ENCODE assay signal across 27 cellular contexts in the genomic region with DNA sequence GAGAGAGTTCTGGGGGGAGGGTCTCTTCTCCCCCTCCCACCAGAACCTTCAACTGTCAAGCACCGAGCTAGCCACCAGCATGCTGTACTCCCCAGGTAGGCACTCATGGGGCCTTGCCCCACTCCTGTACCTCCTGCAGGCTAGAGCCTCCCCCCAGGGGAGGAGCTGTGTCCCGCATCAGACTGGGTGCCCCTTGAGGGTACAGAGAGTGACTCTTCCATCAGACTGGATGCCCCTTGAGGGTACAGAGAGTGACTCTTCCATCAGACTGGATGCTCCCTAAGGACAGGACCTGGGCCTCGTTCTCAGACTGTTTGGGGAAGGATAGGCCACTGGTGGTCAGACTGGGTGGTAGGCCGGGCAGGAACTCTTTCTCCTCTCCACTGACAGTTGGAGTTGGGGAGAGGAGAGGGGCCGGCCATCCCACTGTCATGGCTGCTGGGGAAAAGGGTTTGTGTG. TPM values are rescaled to one million over a fixed set of nuclear protein-coding genes. Genes with fewer than 3 reads are reported as not detected.
"Had no signal": no experiment of that assay in that cellular context is flagged by ENCODE, and none has a peak within 500 bp of the region (broad histone marks: within the 10 kb centered on the region; RNA-seq: fewer than 3 reads in every experiment).

A gene (plus strand): TSS at position 51 of the 459 bp plus-strand sequence. CDS start 29 bp downstream, at position 80.

- H3K9me3 ChIP-seq: gastrocnemius medialis, ovary, psoas muscle, spleen, stomach, tibial nerve, upper lobe of left lung had no signal

- H3K27ac Mint-ChIP-seq: memory B cell; natural killer cell treated with Interleukin-12 subunit alpha and Interleukin-12 subunit beta and Interleukin-15 and Interleukin-18, amount 100 ng/mL, for 72 hours; stimulated activated memory B cell treated with anti-CD40 and anti-IgM and Interleukin-4, amounts not matched to agents 10 μg/mL and 1 μg/mL and 100 μg/mL, for 72 hours had no signal

- H3K4me3 ChIP-seq: dorsolateral prefrontal cortex, gastrocnemius medialis, lung, ovary, psoas muscle, skin epidermis, spleen, stomach, tibial nerve, upper lobe of left lung had no signal

- H3K36me3 ChIP-seq: gastrocnemius medialis, ovary had no signal

- H3K4me1 Mint-ChIP-seq: memory B cell, naive B cell had no signal

- H3K9me3 Mint-ChIP-seq: endodermal cell; memory B cell; naive B cell; natural killer cell treated with Interleukin-12 subunit alpha and Interleukin-12 subunit beta and Interleukin-15 and Interleukin-18, amount 100 ng/mL, for 72 hours; neural crest cell; stimulated activated memory B cell treated with anti-CD40 and anti-IgM and Interleukin-4, amounts not matched to agents 10 μg/mL and 1 μg/mL and 100 μg/mL, for 72 hours had no signal

- H3K27me3 ChIP-seq: dorsolateral prefrontal cortex, gastrocnemius medialis, ovary, upper lobe of left lung had no signal

- H3K36me3 Mint-ChIP-seq: memory B cell; naive B cell; natural killer cell treated with Interleukin-12 subunit alpha and Interleukin-12 subunit beta and Interleukin-15 and Interleukin-18, amount 100 ng/mL, for 72 hours; stimulated activated memory B cell treated with anti-CD40 and anti-IgM and Interleukin-4, amounts not matched to agents 10 μg/mL and 1 μg/mL and 100 μg/mL, for 72 hours had no signal

- H3K4me3 Mint-ChIP-seq: endodermal cell; memory B cell; naive B cell; natural killer cell treated with Interleukin-12 subunit alpha and Interleukin-12 subunit beta and Interleukin-15 and Interleukin-18, amount 100 ng/mL, for 72 hours; stimulated activated memory B cell treated with anti-CD40 and anti-IgM and Interleukin-4, amounts not matched to agents 10 μg/mL and 1 μg/mL and 100 μg/mL, for 72 hours had no signal

- H3K4me1 ChIP-seq: gastrocnemius medialis, psoas muscle, spleen, tibial nerve, upper lobe of left lung had no signal

- H3K27ac ChIP-seq: dorsolateral prefrontal cortex, epithelial cell of prostate, gastrocnemius medialis, ovary, psoas muscle, skin epidermis, spleen, tibial nerve, upper lobe of left lung had no signal

- ATAC-seq: esophagus mucosa; gastrocnemius medialis; natural killer cell treated with Interleukin-12 subunit alpha and Interleukin-12 subunit beta and Interleukin-15 and Interleukin-18, amount 100 ng/mL, for 72 hours; psoas muscle; right cardiac atrium; stimulated activated memory B cell treated with anti-CD40 and anti-IgM and Interleukin-4, amounts not matched to agents 10 μg/mL and 1 μg/mL and 100 μg/mL, for 72 hours had no signal

- DNase-seq: dorsolateral prefrontal cortex; effector CD8-positive, alpha-beta T cell; endodermal cell; foreskin fibroblast; gastrocnemius medialis; head of caudate nucleus; naive B cell; nucleus accumbens; ovary; psoas muscle; right cardiac atrium; spleen; stimulated activated CD4-positive, alpha-beta T cell treated with anti-CD3 and anti-CD28 coated beads, Interleukin-4, amount 100 ng/mL, for 4 hours; stomach; upper lobe of left lung had no signal

RNA-seq across cellular contexts. Expression of the gene that starts here (rescaled TPM):
- total RNA-seq: cerebellum; natural killer cell treated with Interleukin-12 subunit alpha and Interleukin-12 subunit beta and Interleukin-15 and Interleukin-18, amount 100 ng/mL, for 72 hours; neural crest cell; renal cortical epithelial cell had no signal
- polyA plus RNA-seq: keratinocyte had no signal
